Comparison of ENCODE assay signal across 8 cellular contexts in genomic region chr16:88332921-88333644, GRCh38. TPM values are rescaled to one million over a fixed set of nuclear protein-coding genes. Genes with fewer than 3 reads are reported as not detected.
DNase-seq lines count a peak whose midpoint lies in the region; ATAC-seq and TF ChIP-seq lines count a peak whose summit lies in the region.
"Not testable (repeated sequence)": the region's sequence is repeated elsewhere in the genome, so short reads cannot be mapped to it uniquely, and the experiment has no call there.

No MANE protein-coding gene starts in this region.

- peaks cover 11% of the 10 kb centered on the region for H3K27me3 Mint-ChIP-seq in activated T-cell treated with anti-CD3 and anti-CD28 coated beads, Interleukin-2, amount 50 U/mL, for 4 hours (ENCODE audit: low read depth)

- H3K4me3 Mint-ChIP-seq in activated T-cell treated with anti-CD3 and anti-CD28 coated beads, Interleukin-2, amount 50 U/mL, for 4 hours = peak overlapping the region; percentile 60

- not testable (repeated sequence) for H3K9me3 ChIP-seq in RWPE2 (ENCODE audit: severe bottlenecking); skeletal muscle satellite cell (replicated peaks; ENCODE audit: low read length); upper lobe of left lung

- peak overlapping the region; percentile 95 for H3K9ac ChIP-seq in skeletal muscle satellite cell (ENCODE audit: low read depth, low read length)

- DNase-seq in CD1c-positive myeloid dendritic cell (ENCODE audit: extremely low spot score) (peak; percentile 38), HS-5 (ENCODE audit: low read depth) (peak; percentile 9), cardiac fibroblast (ENCODE audit: low read depth in 2 of 2) (peak; percentile 67 to 72), foreskin fibroblast (peak; percentile 43 to 65)
- DNase-seq in RWPE2 (ENCODE audit: low spot score); activated T-cell treated with anti-CD3 and anti-CD28 coated beads, Interleukin-2, amount 50 U/mL, for 4 hours; upper lobe of left lung: not testable (repeated sequence)

- H3K4me1 Mint-ChIP-seq in activated T-cell treated with anti-CD3 and anti-CD28 coated beads, Interleukin-2, amount 50 U/mL, for 4 hours (ENCODE audit: low read depth) = peaks cover 10% of the 10 kb centered on the region

- not testable (repeated sequence) for TF ChIP-seq EP300 in upper lobe of left lung (IDR thresholded peaks at IDR 0.05)

- WGBS in upper lobe of left lung, 2 donors = 59 to 69% methylated on average over 10 to 16 of the region's 24 CpGs

- H3K27me3 ChIP-seq in RWPE2 (ENCODE audit: insufficient read depth, poor library complexity, severe bottlenecking); skeletal muscle satellite cell (ENCODE audit: control insufficient read depth, insufficient read depth, low read length); upper lobe of left lung: not testable (repeated sequence)

- TF ChIP-seq CTCF in RWPE2 (IDR thresholded peaks at IDR 0.05; ENCODE audit: poor library complexity, severe bottlenecking); cardiac fibroblast (IDR thresholded peaks at IDR 0.05; ENCODE audit: low read depth, low read length); foreskin fibroblast (IDR thresholded peaks at IDR 0.05; ENCODE audit: low read depth, low read length); upper lobe of left lung (IDR thresholded peaks at IDR 0.05): not testable (repeated sequence)

- H3K4me1 ChIP-seq in RWPE2 (ENCODE audit: insufficient read depth, poor library complexity, severe bottlenecking) = peaks cover 20% of the 10 kb centered on the region
- H3K4me1 ChIP-seq in skeletal muscle satellite cell (ENCODE audit: control insufficient read depth, insufficient read depth, low read length) = peaks cover 50% of the 10 kb centered on the region
- H3K4me1 ChIP-seq in upper lobe of left lung = not testable (repeated sequence)

- not testable (repeated sequence) for H3K36me3 Mint-ChIP-seq in activated T-cell treated with anti-CD3 and anti-CD28 coated beads, Interleukin-2, amount 50 U/mL, for 4 hours (ENCODE audit: insufficient read depth)

- not testable (repeated sequence) for ATAC-seq in RWPE2 (ENCODE audit: low read depth)
- peak in 1 of 2 donors; percentile 25 for ATAC-seq in activated T-cell treated with anti-CD3 and anti-CD28 coated beads, Interleukin-2, amount 50 U/mL, for 4 hours
- ATAC-seq in upper lobe of left lung (ENCODE audit: low FRiP score in 2 of 2) = peak in 1 of 2 donors; percentile 27

- peak overlapping the region; percentile 76 for H3K4me2 ChIP-seq in skeletal muscle satellite cell (ENCODE audit: low read length)

- not testable (repeated sequence) for H3K4me3 ChIP-seq in RWPE2 (ENCODE audit: severe bottlenecking); foreskin fibroblast (ENCODE audit: low read depth in 1 of 2, low read length in 2 of 2)
- H3K4me3 ChIP-seq in cardiac fibroblast (replicated peaks in 1 of 2; ENCODE audit: low read depth in 2 of 2, low read length in 2 of 2) (peak overlapping the region in 1 of 2 donors; percentile 19), skeletal muscle satellite cell (ENCODE audit: low read length) (peak overlapping the region; percentile 56), upper lobe of left lung (peak overlapping the region in 3 of 4 donors; percentile 5 to 14 (median 6))

- H3K27ac ChIP-seq in RWPE2 (ENCODE audit: poor library complexity, severe bottlenecking) = peak overlapping the region; percentile 97
- not testable (repeated sequence) for H3K27ac ChIP-seq in upper lobe of left lung

- not testable (repeated sequence) for H3K36me3 ChIP-seq in RWPE2 (ENCODE audit: low read depth); skeletal muscle satellite cell (ENCODE audit: insufficient read depth, low read length); upper lobe of left lung

- not testable (repeated sequence) for TF ChIP-seq POLR2A in upper lobe of left lung (IDR thresholded peaks at IDR 0.05)

- not testable (repeated sequence) for H3K9me3 Mint-ChIP-seq in activated T-cell treated with anti-CD3 and anti-CD28 coated beads, Interleukin-2, amount 50 U/mL, for 4 hours

RNA-seq across cellular contexts. Expression of gene ZNF469, which starts 49.7 kb away (rescaled TPM):
- 1 to 10 TPM; 1.3 to 1.6 (median 1.3) TPM for total RNA-seq in activated T-cell treated with anti-CD3 and anti-CD28 coated beads, Interleukin-2, amount 50 U/mL, for 4 hours
- 3.8 and 5.2 TPM in 2 replicates for total RNA-seq in skeletal muscle satellite cell (2012; rRNA removed)
- 1 to 10 TPM in 5 of 6 donors, under 1 TPM in 1; 0.98 to 4.2 (median 2.4) TPM for total RNA-seq in upper lobe of left lung
